26 cellular contexts compared by ENCODE assay signal in genomic region chr17:56320443-56320842, GRCh38.
DNase-seq lines count a peak whose midpoint lies in the region; ATAC-seq and TF ChIP-seq lines count a peak whose summit lies in the region.
"Had no signal": no experiment of that assay in that cellular context is flagged by ENCODE, and none has a peak within 500 bp of the region (broad histone marks: within the 10 kb centered on the region; RNA-seq: fewer than 3 reads in every experiment).

No MANE protein-coding gene starts in this region.

- H3K4me1 ChIP-seq in IMR-90 (ENCODE audit: control insufficient read depth, insufficient read depth, low read length) (peaks cover 3% of the 10 kb centered on the region), urinary bladder (ENCODE audit: insufficient read depth) (no peaks in the 10 kb centered on the region)
- no peaks in the 10 kb centered on the region for H3K4me1 ChIP-seq in CD4-positive, alpha-beta memory T cell (ENCODE audit: insufficient read depth, low read length)
- H3K4me1 ChIP-seq: breast epithelium, transverse colon had no signal

- H3K4me3 ChIP-seq in IMR-90 (ENCODE audit: insufficient read depth, low read depth, low read length) (no peak overlapping the region), urinary bladder (ENCODE audit: low read depth, low read length) (no peak overlapping the region)
- no peak overlapping the region for H3K4me3 ChIP-seq in CD4-positive, alpha-beta memory T cell (ENCODE audit: low read length in 2 of 2)
- H3K4me3 ChIP-seq: BLaER1, breast epithelium, PC-9, transverse colon had no signal

- no peak overlapping the region for H2AK9ac ChIP-seq in IMR-90 (replicated peaks; ENCODE audit: low read depth, low read length, poor library complexity)

- dilution Hi-C loops in IMR-90 (cut with HindIII; ENCODE audit: low sequenced_read_pairs, unreplicated experiment), result no loop called here

- H3K4ac ChIP-seq in IMR-90 (ENCODE audit: low read depth, low read length), result no peak overlapping the region

- in situ Hi-C loops in IMR-90 (cut with MboI; ENCODE audit: low sequenced_read_pairs) (no loop called here), KBM-7 (cut with MboI; ENCODE audit: low pct_unique_long_range_greater_than_20kb, low sequenced_read_pairs) (no loop called here)

- H3K79me1 ChIP-seq in IMR-90 (ENCODE audit: low read depth in 1 of 2, low read length in 2 of 2), result no peaks in the 10 kb centered on the region

- no peak for TF ChIP-seq RAD21 in IMR-90 (IDR thresholded peaks at IDR 0.05; ENCODE audit: low read length)

- H2AK5ac ChIP-seq in IMR-90 (ENCODE audit: low read depth, low read length), result no peak overlapping the region

- BruUV-seq in IMR-90 (replicated peaks; lab: Mats Ljungman, UMichigan), result no TSS peak

- H3K9ac ChIP-seq in IMR-90 (ENCODE audit: low read depth, low read length), result no peak overlapping the region
- H3K9ac ChIP-seq: BLaER1 had no signal

- H2BK15ac ChIP-seq in IMR-90 (ENCODE audit: low read depth, low read length), result no peak overlapping the region

- 0 out of 2 replicates have a peak overlapping the region, but pooled peaks have one; percentile 21 for H2BK20ac ChIP-seq in IMR-90 (ENCODE audit: low read depth, low read length)

- peak overlapping the region in 3 of 5 experiments; percentile 18 to 47 (median 38) for H3K27ac Mint-ChIP-seq in brain
- no peak overlapping the region for H3K27ac Mint-ChIP-seq in CD4-positive, alpha-beta memory T cell
- H3K27ac Mint-ChIP-seq: activated T-helper 17 cell treated with anti-CD3 and anti-CD28 coated beads, Interleukin-2, amount 50 U/mL, for 72 hours; naive thymus-derived CD4-positive, alpha-beta T cell had no signal

- H4K8ac ChIP-seq in IMR-90 (ENCODE audit: low read depth in 2 of 2, low read length in 2 of 2), result 0 out of 4 replicates have a peak overlapping the region, but pooled peaks of 1 of the 2 experiments have one; percentile 26

- H4K91ac ChIP-seq in IMR-90 (ENCODE audit: insufficient read depth, low read depth, low read length), result no peak overlapping the region

- H3K9me1 ChIP-seq in IMR-90 (ENCODE audit: insufficient read depth, low read length), result no peaks in the 10 kb centered on the region

- H3K27ac ChIP-seq in IMR-90 (ENCODE audit: insufficient read depth, low read length) (no peak overlapping the region), urinary bladder (ENCODE audit: low read depth) (peak overlapping the region; percentile 18)
- H3K27ac ChIP-seq in CD4-positive, alpha-beta memory T cell (ENCODE audit: low read depth, low read length), result no peak overlapping the region
- H3K27ac ChIP-seq: BLaER1, breast epithelium, PC-9, transverse colon, VCaP had no signal

- no peak overlapping the region for H3K14ac ChIP-seq in IMR-90 (replicated peaks; ENCODE audit: low read depth, low read length)

- no peak overlapping the region for H3K56ac ChIP-seq in IMR-90 (ENCODE audit: extremely low read depth, insufficient read depth, low read length)

- H2BK5ac ChIP-seq in IMR-90 (ENCODE audit: low read depth, low read length, poor library complexity, severe bottlenecking), result no peak overlapping the region

- H3K36me3 ChIP-seq in IMR-90 (ENCODE audit: control insufficient read depth, insufficient read depth, low read length) (no peaks in the 10 kb centered on the region), urinary bladder (ENCODE audit: insufficient read depth) (no peaks in the 10 kb centered on the region)
- no peaks in the 10 kb centered on the region for H3K36me3 ChIP-seq in CD4-positive, alpha-beta memory T cell (ENCODE audit: insufficient read depth, low read length)
- H3K36me3 ChIP-seq: BLaER1, breast epithelium, transverse colon had no signal

- peak overlapping the region in 2 of 5 experiments; percentile 33 to 58 for H3K4me3 Mint-ChIP-seq in brain
- no peak overlapping the region for H3K4me3 Mint-ChIP-seq in CD4-positive, alpha-beta memory T cell
- H3K4me3 Mint-ChIP-seq: activated T-helper 17 cell treated with anti-CD3 and anti-CD28 coated beads, Interleukin-2, amount 50 U/mL, for 72 hours; naive thymus-derived CD4-positive, alpha-beta T cell had no signal

- no peaks in the 10 kb centered on the region for H3K36me3 Mint-ChIP-seq in brain
- no peaks in the 10 kb centered on the region for H3K36me3 Mint-ChIP-seq in CD4-positive, alpha-beta memory T cell
- H3K36me3 Mint-ChIP-seq: naive thymus-derived CD4-positive, alpha-beta T cell had no signal

- H3K27me3 ChIP-seq in IMR-90 (ENCODE audit: control insufficient read depth, insufficient read depth, low read length), result peaks cover 1% of the 10 kb centered on the region; the same call in 1 of the 2 replicates
- H3K27me3 ChIP-seq in CD4-positive, alpha-beta memory T cell (ENCODE audit: insufficient read depth, low read length), result no peaks in the 10 kb centered on the region
- H3K27me3 ChIP-seq: BLaER1, transverse colon had no signal

- no peak for TF ChIP-seq CTCF in IMR-90 (conservative IDR thresholded peaks at IDR 0.05; ENCODE audit: low read depth, low read length)
- no peak for TF ChIP-seq CTCF in brain (conservative IDR thresholded peaks at IDR 0.05)

- H3K23ac ChIP-seq in IMR-90 (ENCODE audit: low read depth, low read length), result no peak overlapping the region

- peak overlapping the region; percentile 40 for H3K4me2 ChIP-seq in IMR-90 (ENCODE audit: low read depth, low read length)
- H3K4me2 ChIP-seq: BLaER1, PC-9 had no signal

- H2BK120ac ChIP-seq in IMR-90 (ENCODE audit: low read depth, low read length), result 0 out of 2 replicates have a peak overlapping the region, but pooled peaks have one; percentile 26

- no peaks in the 10 kb centered on the region for H4K20me1 ChIP-seq in IMR-90 (ENCODE audit: insufficient read depth, low read length)
- H4K20me1 ChIP-seq: BLaER1 had no signal

- peaks cover 26% of the 10 kb centered on the region for H3K4me1 Mint-ChIP-seq in brain
- no peaks in the 10 kb centered on the region for H3K4me1 Mint-ChIP-seq in CD4-positive, alpha-beta memory T cell
- H3K4me1 Mint-ChIP-seq: activated T-helper 17 cell treated with anti-CD3 and anti-CD28 coated beads, Interleukin-2, amount 50 U/mL, for 72 hours had no signal

- ATAC-seq in IMR-90 (ENCODE audit: low read depth) (no peak), GM21717 (IDR thresholded peaks at IDR 0.05; ENCODE audit: unreplicated experiment) (no peak)
- ATAC-seq: activated T-helper 17 cell treated with anti-CD3 and anti-CD28 coated beads, Interleukin-2, amount 50 U/mL, for 72 hours; naive thymus-derived CD4-positive, alpha-beta T cell had no signal

- peak; percentile 2 for DNase-seq in IMR-90
- DNase-seq in iPS-NIHi7 (ENCODE audit: extremely low spot score), result peak; percentile 17
- no peak for DNase-seq in KBM-7
- no peak for DNase-seq in CD4-positive, alpha-beta memory T cell
- DNase-seq: activated CD4-positive, alpha-beta T cell treated with anti-CD3 and anti-CD28 coated beads for 4 hours; activated naive CD4-positive, alpha-beta T cell treated with anti-CD3 and anti-CD28 coated beads, Interleukin-2, amount 50 U/mL, for 16 hours; hypothalamus; Karpas-422; naive thymus-derived CD4-positive, alpha-beta T cell; NCI-H1417 treated with DMSO at 0.1 percent for 48 hours; NCI-H226; NCI-H526 treated with DMSO at 0.1 percent for 48 hours; occipital lobe; PC-9; SHP77; stimulated activated CD4-positive, alpha-beta T cell treated with anti-CD3 and anti-CD28 coated beads, Interleukin-15, amount 100 ng/mL, for 24 hours; stimulated activated CD4-positive, alpha-beta T cell treated with anti-CD3 and anti-CD28 coated beads, Interleukin-4, amount 100 ng/mL, for 4 hours; SW 1271; transverse colon had no signal

- H2AFZ ChIP-seq in IMR-90 (replicated peaks; ENCODE audit: low read length, poor library complexity), result no peak overlapping the region
- H2AFZ ChIP-seq: PC-9 had no signal

- POLR2A ChIA-PET in IMR-90 (lab: Charles Lee; ENCODE audit: unreplicated experiment), result no interaction called here
- POLR2A ChIA-PET in CD4-positive, alpha-beta memory T cell (lab: Charles Lee; ENCODE audit: partially characterized antibody), result no interaction called here

- no peaks in the 10 kb centered on the region for H3K9me3 ChIP-seq in IMR-90 (ENCODE audit: control insufficient read depth, insufficient read depth, low read length)
- H3K9me3 ChIP-seq in CD4-positive, alpha-beta memory T cell (ENCODE audit: control insufficient read depth in 1 of 2, low read length in 2 of 2), result no peaks in the 10 kb centered on the region
- H3K9me3 ChIP-seq: BLaER1, breast epithelium, transverse colon had no signal

- no peak for TF ChIP-seq POLR2A in IMR-90 (IDR thresholded peaks at IDR 0.05; ENCODE audit: low read depth, low read length)

- H3K27me3 Mint-ChIP-seq in brain, result peaks cover 3% of the 10 kb centered on the region
- peaks cover 6 to 14% of the 10 kb centered on the region in 2 donors for H3K27me3 Mint-ChIP-seq in CD4-positive, alpha-beta memory T cell

- H3K9me3 Mint-ChIP-seq in brain, result peaks cover 0 to 2% (median 0%) of the 10 kb centered on the region in 5 experiments
- H3K9me3 Mint-ChIP-seq in CD4-positive, alpha-beta memory T cell, result peaks cover 0 to 2% (median 0%) of the 10 kb centered on the region in 8 donors
- H3K9me3 Mint-ChIP-seq: activated T-helper 17 cell treated with anti-CD3 and anti-CD28 coated beads, Interleukin-2, amount 50 U/mL, for 72 hours; naive thymus-derived CD4-positive, alpha-beta T cell had no signal

- 17% methylated on average over 1 of the region's 7 CpGs; no CpG with 5 or more reads in 1 of the 2 experiments for WGBS in IMR-90 (ENCODE audit: extremely low coverage in 2 of 2, insufficient read length in 1 of 2), 2 experiments
- 14% methylated on average over 7 of the region's 7 CpGs for WGBS in urinary bladder

- CTCF ChIA-PET in IMR-90 (lab: Yijun Ruan, JAX), result interaction anchor here (0.9 to 2.2 kb wide), 10 partner anchors 8 to 321 kb away, joined by 3 to 15 read pairs (median 4); no protein-coding TSS in a partner anchor
- CTCF ChIA-PET in CD4-positive, alpha-beta memory T cell (lab: Charles Lee; ENCODE audit: partially characterized antibody), result no interaction called here

- no peak overlapping the region; the same call in 1 of the 2 replicates for H3K18ac ChIP-seq in IMR-90 (ENCODE audit: low read depth, low read length)

- H4K5ac ChIP-seq in IMR-90 (ENCODE audit: low read depth, low read length), result no peak overlapping the region

- intact Hi-C loops in IMR-90 (cut with micrococcal nuclease), result loop anchor here (2.0 kb wide), 1 partner anchor 158 kb away; no protein-coding TSS in a partner anchor
- intact Hi-C loops in CD4-positive, alpha-beta memory T cell (cut with micrococcal nuclease), result no loop called here

TF ChIP-seq in IMR-90, 13 proteins besides CTCF, POLR2A, EP300 and RAD21:
- no peak for TF ChIP-seq ELK1 (IDR thresholded peaks at IDR 0.05; ENCODE audit: borderline replicate concordance, low read depth, low read length)
- TF ChIP-seq RFX5 (IDR thresholded peaks at IDR 0.05; ENCODE audit: low read depth, low read length), result no peak

Comparison
In these comparisons a context has a peak if more than half of its experiments do, and no peak if none do; other contexts are left out.
1. DNase-seq: peak in IMR-90 (single experiment) and iPS-NIHi7 (single experiment); none in KBM-7 (single experiment) and CD4-positive, alpha-beta memory T cell (0 of 5).
2. H3K27ac Mint-ChIP-seq: peak in brain (3 of 5); none in CD4-positive, alpha-beta memory T cell (0 of 7).